In the genomic region with DNA sequence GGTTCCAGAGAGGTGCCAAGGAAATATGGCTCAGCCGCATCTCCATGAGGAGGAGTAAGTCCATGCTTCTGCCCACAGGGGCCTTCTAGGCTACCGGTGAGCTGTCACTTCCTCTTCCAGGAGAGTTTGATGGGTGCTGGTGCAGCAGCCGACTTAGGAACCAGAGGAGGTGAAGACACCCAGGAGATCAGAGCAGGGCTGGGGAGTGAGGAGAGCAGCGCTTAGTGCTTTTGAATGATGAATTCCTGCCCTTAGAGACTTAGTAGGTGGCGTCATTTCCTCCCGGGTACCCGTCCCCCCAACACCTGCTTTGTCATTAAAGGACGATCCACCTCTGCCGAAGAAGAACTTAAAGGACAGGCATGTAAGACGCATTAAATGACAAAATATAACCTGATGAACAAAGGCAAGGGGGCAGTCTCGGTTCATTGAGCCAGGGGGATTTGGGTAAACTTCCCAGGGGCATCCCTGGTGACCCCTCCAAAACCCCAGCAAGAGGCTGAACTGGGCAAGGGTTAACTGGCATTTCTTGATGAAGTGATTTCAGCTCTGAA, we compare ENCODE assay signal across 8 cellular contexts.
A peak's percentile ranks its signal among the peaks of the same experiment; 100 is the strongest.
DNase-seq lines count a peak whose midpoint lies in the region; ATAC-seq and TF ChIP-seq lines count a peak whose summit lies in the region.

No MANE protein-coding gene starts in this region.

- no peak for TF ChIP-seq CTCF in CD4-positive, alpha-beta T cell (IDR thresholded peaks at IDR 0.05)
- no peak for TF ChIP-seq CTCF in brain microvascular endothelial cell (IDR thresholded peaks at IDR 0.05; ENCODE audit: low read depth, low read length, missing control alignments)

- peak overlapping the region; percentile 52 for H3K27ac Mint-ChIP-seq in CD4-positive, alpha-beta T cell
- no peak overlapping the region for H3K27ac Mint-ChIP-seq in activated T-cell treated with anti-CD3 and anti-CD28 coated beads, Interleukin-2, amount 50 U/mL, for 72 hours

- H3K9ac ChIP-seq in mucosa of rectum (ENCODE audit: low read depth in 1 of 2, low read length in 2 of 2) = no peak overlapping the region

- H3K4me1 Mint-ChIP-seq in CD4-positive, alpha-beta T cell (ENCODE audit: low read depth) = peaks cover 22% of the 10 kb centered on the region
- H3K4me1 Mint-ChIP-seq in activated T-cell treated with anti-CD3 and anti-CD28 coated beads, Interleukin-2, amount 50 U/mL, for 72 hours (ENCODE audit: low read depth) = peaks cover 51% of the 10 kb centered on the region

- H3K36me3 Mint-ChIP-seq in CD4-positive, alpha-beta T cell (ENCODE audit: low read depth) = no peaks in the 10 kb centered on the region
- H3K36me3 Mint-ChIP-seq in activated T-cell treated with anti-CD3 and anti-CD28 coated beads, Interleukin-2, amount 50 U/mL, for 72 hours (ENCODE audit: insufficient read depth in 2 of 2) = no peaks in the 10 kb centered on the region

- H3K4me3 ChIP-seq in mucosa of rectum (ENCODE audit: low read length in 2 of 2) = peak overlapping the region; percentile 9 to 26
- no peak overlapping the region for H3K4me3 ChIP-seq in brain microvascular endothelial cell (ENCODE audit: low read depth, low read length)

- H3K9me3 Mint-ChIP-seq in CD4-positive, alpha-beta T cell = no peaks in the 10 kb centered on the region
- H3K9me3 Mint-ChIP-seq in activated T-cell treated with anti-CD3 and anti-CD28 coated beads, Interleukin-2, amount 50 U/mL, for 72 hours = no peaks in the 10 kb centered on the region

- H3K9me3 ChIP-seq in CD4-positive, alpha-beta T cell (ENCODE audit: control insufficient read depth, low read length) = no peaks in the 10 kb centered on the region
- H3K9me3 ChIP-seq in mucosa of rectum (ENCODE audit: control insufficient read depth in 2 of 2, low read length in 2 of 2) = no peaks in the 10 kb centered on the region

- H3K27me3 Mint-ChIP-seq in CD4-positive, alpha-beta T cell = peaks cover 52% of the 10 kb centered on the region
- peaks cover 55% of the 10 kb centered on the region for H3K27me3 Mint-ChIP-seq in activated T-cell treated with anti-CD3 and anti-CD28 coated beads, Interleukin-2, amount 50 U/mL, for 72 hours (ENCODE audit: low read depth)

- peak overlapping the region; percentile 91 for H3K4me3 Mint-ChIP-seq in CD4-positive, alpha-beta T cell
- H3K4me3 Mint-ChIP-seq in activated T-cell treated with anti-CD3 and anti-CD28 coated beads, Interleukin-2, amount 50 U/mL, for 72 hours = peak overlapping the region; percentile 73 to 83

- in situ Hi-C loops in brain microvascular endothelial cell (cut with HindIII; ENCODE audit: low pct_ligation_motif_present, low sequenced_read_pairs) = no loop called here

- CTCF ChIA-PET in CD4-positive, alpha-beta T cell (lab: Charles Lee) = no interaction called here

- H3K36me3 ChIP-seq in mucosa of rectum (ENCODE audit: control insufficient read depth in 2 of 2, insufficient read depth in 2 of 2, low read length in 2 of 2) = no peaks in the 10 kb centered on the region
- H3K36me3 ChIP-seq in brain microvascular endothelial cell (replicated peaks) = no peaks in the 10 kb centered on the region

- intact Hi-C loops in CD4-positive, alpha-beta T cell (cut with DNase I, micrococcal nuclease) = no loop called here

- POLR2A ChIA-PET in CD4-positive, alpha-beta T cell (lab: Charles Lee) = no interaction called here

- peaks cover 0 to 6% of the 10 kb centered on the region in 2 donors for H3K4me1 ChIP-seq in mucosa of rectum (ENCODE audit: control insufficient read depth in 2 of 2, insufficient read depth in 2 of 2, low read length in 2 of 2)

- peak; percentile 77 for ATAC-seq in CD4-positive, alpha-beta T cell (ENCODE audit: poor library complexity)
- peak; percentile 48 for ATAC-seq in HG02678 (IDR thresholded peaks at IDR 0.05; ENCODE audit: unreplicated experiment)
- peak; percentile 76 to 78 for ATAC-seq in activated T-cell treated with anti-CD3 and anti-CD28 coated beads, Interleukin-2, amount 50 U/mL, for 72 hours (replicated peaks in 1 of 2)
- ATAC-seq in HG03378 (IDR thresholded peaks at IDR 0.05; ENCODE audit: unreplicated experiment) = no peak

- peaks cover 40% of the 10 kb centered on the region for H3K27me3 ChIP-seq in CD4-positive, alpha-beta T cell (ENCODE audit: control insufficient read depth, insufficient read depth, low read length)
- H3K27me3 ChIP-seq in mucosa of rectum (ENCODE audit: control insufficient read depth in 2 of 2, insufficient read depth in 2 of 2, low read length in 2 of 2) (peaks cover 7 to 14% of the 10 kb centered on the region in 2 donors), brain microvascular endothelial cell (replicated peaks) (peaks cover 56% of the 10 kb centered on the region)

- DNase-seq in CD4-positive, alpha-beta T cell = peak in 4 of 10 experiments; percentile 3 to 16 (median 12)
- DNase-seq in activated T-cell treated with anti-CD3 and anti-CD28 coated beads, Interleukin-2, amount 50 U/mL, for 72 hours = peak; percentile 27 to 32
- DNase-seq in brain microvascular endothelial cell = no peak
- DNase-seq in medulla oblongata (ENCODE audit: extremely low spot score) = no peak
- no peak for DNase-seq in NCI-H524 treated with DMSO at 0.1 percent for 48 hours (lab: John Stamatoyannopoulos, UW)

- no peak overlapping the region for H3K27ac ChIP-seq in CD4-positive, alpha-beta T cell (ENCODE audit: low read depth, low read length)
- H3K27ac ChIP-seq in mucosa of rectum (ENCODE audit: low read depth in 2 of 2, low read length in 2 of 2) (no peak overlapping the region), brain microvascular endothelial cell (no peak overlapping the region)

Comparison
In these comparisons a context has a peak if more than half of its experiments do, and no peak if none do; other contexts are left out.
1. DNase-seq: peak in activated T-cell treated with anti-CD3 and anti-CD28 coated beads, Interleukin-2, amount 50 U/mL, for 72 hours (2 of 2); none in brain microvascular endothelial cell (single experiment), medulla oblongata (single experiment) and NCI-H524 treated with DMSO at 0.1 percent for 48 hours (single experiment).